Comparison of ENCODE assay signal across 24 cellular contexts in genomic region chr5:2891781-2892180, GRCh38.
"Had no signal": no experiment of that assay in that cellular context is flagged by ENCODE, and none has a peak within 500 bp of the region (broad histone marks: within the 10 kb centered on the region; RNA-seq: fewer than 3 reads in every experiment).

No MANE protein-coding gene starts in this region.

- H3K4me1 ChIP-seq: esophagus squamous epithelium, heart right ventricle, spleen, tibial nerve, upper lobe of left lung, uterus had no signal

- H3K36me3 ChIP-seq: esophagus squamous epithelium, heart right ventricle, ovary, spleen, thoracic aorta, tibial nerve, upper lobe of left lung, uterus had no signal

- H3K4me3 ChIP-seq: esophagus squamous epithelium, heart right ventricle, lung, mucosa of descending colon, ovary, skin epidermis, spleen, thoracic aorta, tibial nerve, upper lobe of left lung, uterus had no signal

- H3K27me3 ChIP-seq: esophagus squamous epithelium, heart right ventricle, ovary, spleen, tibial nerve, upper lobe of left lung, uterus had no signal

- H3K27ac ChIP-seq: esophagus squamous epithelium, heart right ventricle, ovary, skin epidermis, spleen, thoracic aorta, tibial nerve, upper lobe of left lung, uterus had no signal

- H3K9me3 ChIP-seq: esophagus squamous epithelium, ovary, thoracic aorta, upper lobe of left lung, uterus had no signal

- DNase-seq: central memory CD4-positive, alpha-beta T cell; effector memory CD4-positive, alpha-beta T cell; esophagus squamous epithelium; foreskin melanocyte; glutamatergic neuron; heart right ventricle; hippocampal formation; immature natural killer cell; left ventricle myocardium superior; mucosa of descending colon; naive B cell; ovary; posterior cingulate gyrus; retina; spleen; stimulated activated CD4-positive, alpha-beta T cell treated with anti-CD3 and anti-CD28 coated beads, Interleukin-4, amount 100 ng/mL, for 4 hours; stimulated activated naive CD8-positive, alpha-beta T cell treated with anti-CD3 and anti-CD28 coated beads, Interleukin-15, Interleukin-2, amounts not matched to agents 100 U/mL and 50 U/mL, for 24 hours; substantia nigra; upper lobe of left lung; uterus had no signal
